In the genomic region with DNA sequence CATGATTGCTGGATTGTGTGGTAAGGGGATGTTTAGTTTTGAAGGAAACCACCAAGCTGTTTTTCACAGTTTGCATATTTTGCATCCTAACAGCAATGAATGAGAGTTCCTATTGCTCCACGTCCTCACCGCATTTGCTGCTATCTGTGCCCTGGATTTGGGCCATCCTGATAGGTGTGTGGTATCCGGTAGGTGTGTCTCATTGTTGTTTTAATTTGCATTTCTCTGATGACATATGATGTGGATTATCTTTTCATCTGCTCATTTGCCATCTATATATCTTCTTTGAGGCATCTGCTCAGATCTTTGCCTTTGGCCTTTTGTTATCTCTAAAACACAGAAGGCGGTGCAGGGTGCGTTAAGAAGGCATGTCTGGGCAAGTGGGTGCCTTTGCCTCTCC, we compare ENCODE assay signal across 18 cellular contexts.
"Had no signal": no experiment of that assay in that cellular context is flagged by ENCODE, and none has a peak within 500 bp of the region (broad histone marks: within the 10 kb centered on the region; RNA-seq: fewer than 3 reads in every experiment).

No MANE protein-coding gene starts in this region.

- ATAC-seq: activated CD4-positive, CD25-positive, alpha-beta regulatory T cell treated with anti-CD3 and anti-CD28 coated beads, Interleukin-2, amount 50 U/mL, for 24 hours; left lobe of liver had no signal

- H3K9me3 Mint-ChIP-seq: activated T-helper 1 cell treated with anti-CD3 and anti-CD28 coated beads, Interleukin-12 subunit alpha, Interleukin-12 subunit beta, Interleukin-2, Interleukin-4 antibody, amounts not matched to agents 30 ng/mL and 10 ng/mL and 1 ng/mL, durations not matched to agents 14 hours and 24 hours and 36 hours had no signal

- H2AFZ ChIP-seq: parathyroid adenoma had no signal

- DNase-seq: activated CD4-positive, alpha-beta T cell treated with anti-CD3 and anti-CD28 coated beads, Interleukin-2, amount 50 U/mL, for 1 hour; cerebellar nuclear complex; effector CD8-positive, alpha-beta T cell; foreskin fibroblast; hippocampal formation; stimulated activated CD4-positive, alpha-beta T cell treated with anti-CD3 and anti-CD28 coated beads, Interleukin-4, amount 100 ng/mL, for 1 hour; stimulated activated naive CD4-positive, alpha-beta T cell treated with Interleukin-2 at 50 U/mL for 16 hours; T-helper 9 cell had no signal

- H3K79me2 ChIP-seq: parathyroid adenoma had no signal

- H3K9ac ChIP-seq: parathyroid adenoma had no signal

- FAIRE-seq: endothelial cell of umbilical vein, keratinocyte had no signal

- H3K4me3 ChIP-seq: ascending aorta, breast epithelium, suprapubic skin had no signal

- H3K27ac ChIP-seq: ascending aorta, breast epithelium, parathyroid adenoma, suprapubic skin had no signal

- H3K27ac Mint-ChIP-seq: activated T-helper 1 cell treated with anti-CD3 and anti-CD28 coated beads, Interleukin-12 subunit alpha, Interleukin-12 subunit beta, Interleukin-2, Interleukin-4 antibody, amounts not matched to agents 30 ng/mL and 10 ng/mL and 1 ng/mL, durations not matched to agents 14 hours and 24 hours and 36 hours; type B pancreatic cell had no signal

- H3K27me3 ChIP-seq: ascending aorta, breast epithelium, suprapubic skin had no signal

- H3K36me3 ChIP-seq: ascending aorta, breast epithelium, suprapubic skin had no signal

- H3K9me3 ChIP-seq: ascending aorta, breast epithelium, suprapubic skin had no signal

- H3K4me3 Mint-ChIP-seq: activated T-helper 1 cell treated with anti-CD3 and anti-CD28 coated beads, Interleukin-12 subunit alpha, Interleukin-12 subunit beta, Interleukin-2, Interleukin-4 antibody, amounts not matched to agents 30 ng/mL and 10 ng/mL and 1 ng/mL, durations not matched to agents 14 hours and 24 hours and 36 hours; type B pancreatic cell had no signal

- H3K4me1 ChIP-seq: ascending aorta, breast epithelium, parathyroid adenoma, suprapubic skin had no signal
